In the genomic region with DNA sequence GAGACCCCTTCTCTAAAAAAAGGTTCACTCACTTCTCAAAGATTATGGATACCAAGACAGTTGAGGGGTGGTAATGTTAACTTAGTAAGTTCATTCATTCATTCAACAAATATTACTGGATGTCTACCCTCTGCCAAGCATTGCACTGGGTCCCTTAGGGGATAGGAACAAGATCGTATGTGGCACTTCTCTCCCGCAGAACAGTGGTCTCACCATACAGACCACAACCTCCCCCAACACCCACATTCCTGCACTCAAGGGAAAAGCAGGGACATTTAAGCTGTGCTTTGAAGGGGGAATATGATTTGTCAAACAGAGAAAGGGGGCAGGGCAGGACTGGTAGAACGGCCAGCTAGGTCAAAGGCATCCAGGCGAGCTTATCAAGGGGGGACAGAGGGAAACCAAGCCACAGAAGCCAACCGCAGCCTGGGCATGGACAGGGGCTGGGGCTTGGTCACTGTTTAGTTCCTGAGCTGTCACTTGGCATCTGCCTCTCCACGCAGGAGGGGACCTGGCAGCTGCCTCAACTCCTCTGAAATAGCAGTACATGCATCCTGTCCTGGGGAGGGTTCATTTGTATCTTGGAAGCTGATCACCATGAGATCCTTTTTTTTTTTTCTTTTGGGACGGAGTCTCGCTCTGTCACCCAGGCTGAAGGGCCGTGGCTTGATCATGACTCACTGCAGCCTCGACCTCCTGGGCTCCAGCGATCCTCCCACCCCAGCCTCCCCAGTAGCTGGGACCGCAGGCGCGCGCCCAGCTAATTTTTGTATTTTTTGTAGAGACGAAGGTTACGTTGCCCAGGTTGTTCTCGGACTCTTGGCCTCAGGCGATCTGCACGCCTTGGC, we compare ENCODE assay signal across 8 cellular contexts. TPM values are rescaled to one million over a fixed set of nuclear protein-coding genes. Genes with fewer than 3 reads are reported as not detected.
DNase-seq lines count a peak whose midpoint lies in the region; ATAC-seq, FAIRE-seq and TF ChIP-seq lines count a peak whose summit lies in the region.

No MANE protein-coding gene starts in this region.

- peaks cover 45% of the 10 kb centered on the region for H3K4me1 ChIP-seq in GM12878 (ENCODE audit: control insufficient read depth, insufficient read depth, low read length)
- peaks cover 76% of the 10 kb centered on the region for H3K4me1 ChIP-seq in mucosa of descending colon (ENCODE audit: low read depth)

- peaks cover 36% of the 10 kb centered on the region for H3K4me1 Mint-ChIP-seq in HFFc6 (ENCODE audit: low read depth)

- no peaks in the 10 kb centered on the region for H3K36me3 Mint-ChIP-seq in HFFc6 (ENCODE audit: low read depth)

- peaks cover 64% of the 10 kb centered on the region for H3K79me2 ChIP-seq in GM12878 (ENCODE audit: control insufficient read depth, insufficient read depth, low read length)

- H3K27me3 Mint-ChIP-seq in HFFc6 (ENCODE audit: insufficient read depth) = no peaks in the 10 kb centered on the region

- in situ Hi-C loops in GM12878 (cut with MboI) = loop anchor here (5.0 kb wide), 1 partner anchor 81 kb away; no protein-coding TSS in a partner anchor

- no peaks in the 10 kb centered on the region for H3K9me3 ChIP-seq in GM12878 (replicated peaks; ENCODE audit: control insufficient read depth, insufficient read depth, low read length)
- no peaks in the 10 kb centered on the region for H3K9me3 ChIP-seq in mucosa of descending colon

- intact Hi-C loops in GM12878 (cut with micrococcal nuclease; ENCODE audit: unreplicated experiment) (loop anchor here (2.0 to 10.0 kb wide), 4 partner anchors 17 to 377 kb away; no protein-coding TSS in a partner anchor), mucosa of descending colon (cut with DNase I, micrococcal nuclease) (no loop called here)

- TSS peak; percentile 69 for BruUV-seq in GM12878 (replicated peaks; lab: Mats Ljungman, UMichigan)

- TF ChIP-seq RAD21 in GM12878 (IDR thresholded peaks at IDR 0.05; ENCODE audit: insufficient read depth, low read depth, low read length) = no peak

- DNase-seq in AG09309 (ENCODE audit: low read depth) (no peak), HFFc6 (no peak), GM12878 (ENCODE audit: low read depth, low spot score) (no peak), mucosa of descending colon (peak in 2 of 3 donors; percentile 64), omental fat pad (ENCODE audit: low spot score) (no peak), NCI-H82 (lab: John Stamatoyannopoulos, UW) (no peak)

- no peaks in the 10 kb centered on the region for H3K27me3 ChIP-seq in GM12878 (replicated peaks in 1 of 2; ENCODE audit: control insufficient read depth in 2 of 2, insufficient read depth in 2 of 2, low read length in 1 of 2)

- peak overlapping the region; percentile 93 for H3K27ac ChIP-seq in GM12878 (ENCODE audit: control insufficient read depth, insufficient read depth)

- TF ChIP-seq CTCF in AG09309 (IDR thresholded peaks at IDR 0.05; ENCODE audit: control insufficient read depth, insufficient read depth, low read depth, low read length, missing control alignments) (no peak), HFFc6 (IDR thresholded peaks at IDR 0.05) (no peak), GM12878 (IDR thresholded peaks at IDR 0.05 in 2 of 3, conservative IDR thresholded peaks at IDR 0.05 in 1 of 3; ENCODE audit: control insufficient read depth in 2 of 3, extremely low read depth in 1 of 3, insufficient read depth in 1 of 3, low read depth in 3 of 3, low read length in 3 of 3) (no peak), mucosa of descending colon (IDR thresholded peaks at IDR 0.05) (no peak), omental fat pad (IDR thresholded peaks at IDR 0.05) (no peak)

- 3% methylated on average over 20 of the region's 20 CpGs for WGBS in GM12878 (ENCODE audit: insufficient coverage, insufficient replicate concordance, low lambda C conversion rate, missing lambda C conversion rate)

- TF ChIP-seq POLR2A in GM12878 (IDR thresholded peaks at IDR 0.05; ENCODE audit: low read depth, low read length) = no peak

- peaks cover 3% of the 10 kb centered on the region; the same call in 1 of the 2 replicates for H4K20me1 ChIP-seq in GM12878 (ENCODE audit: control insufficient read depth, insufficient read depth)

- no peak for TF ChIP-seq EP300 in GM12878 (IDR thresholded peaks at IDR 0.05; ENCODE audit: borderline replicate concordance in 1 of 2, control insufficient read depth in 1 of 2, low read depth in 2 of 2, low read length in 2 of 2)

- H3K9me3 Mint-ChIP-seq in HFFc6 = no peaks in the 10 kb centered on the region

- H3K4me2 ChIP-seq in GM12878 (ENCODE audit: control insufficient read depth, insufficient read depth) = peak overlapping the region; percentile 78

- H2AFZ ChIP-seq in GM12878 (ENCODE audit: control insufficient read depth, low read depth, low read length) = peak overlapping the region; percentile 90; the same call in 1 of the 2 replicates

- SMC1A ChIA-PET in GM12878 (lab: Charles Lee; ENCODE audit: uncharacterized antibody, unreplicated experiment) = interaction anchor here (0.7 to 12.0 kb wide), 11 partner anchors 9 to 113 kb away, joined by 3 to 285 read pairs (median 4); no protein-coding TSS in a partner anchor

- peak overlapping the region; percentile 85 for H3K4me3 Mint-ChIP-seq in HFFc6

- ATAC-seq in GM12878 = peak; percentile 3; the same call in 2 of the 3 replicates
- ATAC-seq in mucosa of descending colon = no peak
- no peak for ATAC-seq in HG03280 (IDR thresholded peaks at IDR 0.05; ENCODE audit: unreplicated experiment)
- no peak for ATAC-seq in omental fat pad (ENCODE audit: low FRiP score)
- ATAC-seq in HG03039 (IDR thresholded peaks at IDR 0.05; ENCODE audit: unreplicated experiment) = no peak

- H3K27ac Mint-ChIP-seq in HFFc6 = peak overlapping the region; percentile 85

- CTCF ChIA-PET in GM12878 (lab: Yijun Ruan, JAX) = interaction anchor here (0.5 to 9.2 kb wide), 10 partner anchors 9 to 113 kb away, joined by 3 to 103 read pairs (median 7); partner anchors contain the start of gene LAT2

- peak overlapping the region; percentile 91 for H3K9ac ChIP-seq in GM12878 (ENCODE audit: control insufficient read depth, insufficient read depth, low read length)

- FAIRE-seq in GM12878 (lab: Jason Lieb, UNC) = peak; percentile 74

- RAD21 ChIA-PET in GM12878 (lab: Charles Lee; ENCODE audit: unreplicated experiment) = interaction anchor here (0.8 to 12.0 kb wide), 17 partner anchors 10 to 113 kb away, joined by 3 to 169 read pairs (median 5); partner anchors contain the start of genes LAT2 and RFC2

- H3K36me3 ChIP-seq in GM12878 (ENCODE audit: control insufficient read depth in 2 of 2, insufficient read depth in 2 of 2, low read length in 1 of 2) (no peaks in the 10 kb centered on the region), mucosa of descending colon (ENCODE audit: low read depth) (no peaks in the 10 kb centered on the region)

- POLR2A ChIA-PET in GM12878 (lab: Charles Lee) = interaction anchor here (0.5 to 8.7 kb wide), 12 partner anchors 9 to 113 kb away, joined by 3 to 171 read pairs (median 4); partner anchors contain the start of gene LAT2

- H3K4me3 ChIP-seq in AG09309 (ENCODE audit: control insufficient read depth, low read depth, low read length) (peak overlapping the region; percentile 53), GM12878 (peak overlapping the region; percentile 92), mucosa of descending colon (peak overlapping the region; percentile 75)

TF ChIP-seq in GM12878, 131 proteins besides CTCF, POLR2A, EP300 and RAD21 (continues in another document):
- 0 out of 2 replicates have a peak, but pooled peaks have one; percentile 19 for TF ChIP-seq NFIC (IDR thresholded peaks at IDR 0.05; ENCODE audit: low read depth, low read length)

RNA-seq across cellular contexts. Expression of gene CLIP2, which starts 0.9 kb away (rescaled TPM):
- 10 to 100 TPM; 27.9 to 37.5 (median 34.5) TPM for total RNA-seq in HFFc6 (2021; fragmentation: NEBNext Ultra II Directional; extraction: Animal tissue kit (Norgen Biotek cat#: 25700))
- total RNA-seq in GM12878 (2013; cell fraction: nucleolus; rRNA removed) = 143 and 165 TPM in 2 replicates
- 22.0 and 26.3 TPM in 2 replicates for total RNA-seq in GM12878 (2014; rRNA removed)
- 26.9 and 27.4 TPM in 2 replicates for total RNA-seq in GM12878 (2014; rRNA removed; fragmentation: Illumina TruSeq; extraction: Trizol)
- 52.9 and 56.3 TPM in 2 replicates for total RNA-seq in GM12878 (2021)
- 9.8 TPM for polyA plus RNA-seq in GM12878 (2011; ENCODE audit: low read depth)
- polyA plus RNA-seq in GM12878 (2011; rRNA removed) = 6.1 and 10.4 TPM in 2 replicates
- polyA plus RNA-seq in GM12878 (2011; cell fraction: cytosol; rRNA removed) = 14.3 and 15.7 TPM in 2 replicates
- polyA plus RNA-seq in GM12878 (2011; cell fraction: nucleus; rRNA removed) = 17.4 and 26.9 TPM in 2 replicates
- 29.2 and 33.1 TPM in 2 replicates for polyA plus RNA-seq in GM12878 (2012)
- 5.0 and 23.2 TPM in 2 replicates for polyA plus RNA-seq in GM12878 (2014; fragmentation: Illumina TruSeq; extraction: Trizol)
- polyA plus RNA-seq in GM12878 (2014; fragmentation: Nextera tagmentation; extraction: Ambion mirVana) = under 1 TPM; 0.26 to 0.82 TPM
- polyA plus RNA-seq in GM12878 (2014; rRNA removed) = 23.3 and 28.8 TPM in 2 replicates
- 10 to 100 TPM; 14.8 to 18.9 TPM for polyA plus RNA-seq in GM12878 (2016; fragmentation: Nextera tagmentation; extraction: Ambion mirVana)
- 15.9 and 30.9 TPM in 2 replicates for polyA minus RNA-seq in GM12878 (2011; rRNA and poly(A)+ RNA removed)
- 18.5 and 19.4 TPM in 2 replicates for polyA minus RNA-seq in GM12878 (2011; cell fraction: cytosol; rRNA and poly(A)+ RNA removed)
- polyA minus RNA-seq in GM12878 (2011; cell fraction: nucleus; rRNA and poly(A)+ RNA removed) = 16.9 and 27.1 TPM in 2 replicates
- total RNA-seq in mucosa of descending colon = 10 to 100 TPM; 57.6 to 77.7 (median 67.1) TPM
- 10 to 100 TPM in 3 of 4 donors, 1 to 10 TPM in 1; 9.6 to 23.3 (median 16.4) TPM for total RNA-seq in omental fat pad

RNA-seq across cellular contexts. Expression of gene RFC2, which starts 34.1 kb away (rescaled TPM):
- total RNA-seq in HFFc6 (2021; fragmentation: NEBNext Ultra II Directional; extraction: Animal tissue kit (Norgen Biotek cat#: 25700)) = 10 to 100 TPM; 16.8 to 37.7 (median 34.0) TPM
- 17.6 and 17.8 TPM in 2 replicates for total RNA-seq in GM12878 (2013; cell fraction: nucleolus; rRNA removed)
- total RNA-seq in GM12878 (2014; rRNA removed) = 95.3 and 95.8 TPM in 2 replicates
- total RNA-seq in GM12878 (2014; rRNA removed; fragmentation: Illumina TruSeq; extraction: Trizol) = 87.5 and 91.9 TPM in 2 replicates
- 73.3 and 73.5 TPM in 2 replicates for total RNA-seq in GM12878 (2021)
- polyA plus RNA-seq in GM12878 (2011; ENCODE audit: low read depth) = 29.8 TPM
- polyA plus RNA-seq in GM12878 (2011; rRNA removed) = 47.0 and 69.3 TPM in 2 replicates
- 67.8 and 85.5 TPM in 2 replicates for polyA plus RNA-seq in GM12878 (2011; cell fraction: cytosol; rRNA removed)
- 18.8 and 27.6 TPM in 2 replicates for polyA plus RNA-seq in GM12878 (2011; cell fraction: nucleus; rRNA removed)
- 37.5 and 41.6 TPM in 2 replicates for polyA plus RNA-seq in GM12878 (2012)
- polyA plus RNA-seq in GM12878 (2014; fragmentation: Illumina TruSeq; extraction: Trizol) = 108 and 121 TPM in 2 replicates
- polyA plus RNA-seq in GM12878 (2014; fragmentation: Nextera tagmentation; extraction: Ambion mirVana) = 10 to 100 TPM; 25.8 to 45.2 TPM
- 89.9 and 92.7 TPM in 2 replicates for polyA plus RNA-seq in GM12878 (2014; rRNA removed)
- 100 to 1,000 TPM; 135 to 145 TPM for polyA plus RNA-seq in GM12878 (2016; fragmentation: Nextera tagmentation; extraction: Ambion mirVana)
- 85.6 and 92.8 TPM in 2 replicates for polyA minus RNA-seq in GM12878 (2011; rRNA and poly(A)+ RNA removed)
- polyA minus RNA-seq in GM12878 (2011; cell fraction: cytosol; rRNA and poly(A)+ RNA removed) = 34.7 and 43.0 TPM in 2 replicates
- polyA minus RNA-seq in GM12878 (2011; cell fraction: nucleus; rRNA and poly(A)+ RNA removed) = 12.7 and 23.5 TPM in 2 replicates
- 10 to 100 TPM; 14.8 to 23.7 (median 15.9) TPM for total RNA-seq in mucosa of descending colon
- total RNA-seq in omental fat pad = 10 to 100 TPM; 10.9 to 14.8 (median 12.3) TPM

Comparison
In these comparisons a context has a peak if more than half of its experiments do, and no peak if none do; other contexts are left out.
1. DNase-seq: peak in mucosa of descending colon (2 of 3); none in AG09309 (single experiment), HFFc6 (single experiment), GM12878 (single experiment), omental fat pad (single experiment) and NCI-H82 (single experiment).
2. Peak in every context shown above with its lines, with median percentiles within 50 percentile points of each other: H3K4me3 ChIP-seq.